ENCODE assay signal across 18 cellular contexts in genomic region chr1:163093579-163093978, GRCh38. TPM values are rescaled to one million over a fixed set of nuclear protein-coding genes. Genes with fewer than 3 reads are reported as not detected.
DNase-seq lines count a peak whose midpoint lies in the region; ATAC-seq and TF ChIP-seq lines count a peak whose summit lies in the region.
"Had no signal": no experiment of that assay in that cellular context is flagged by ENCODE, and none has a peak within 500 bp of the region (broad histone marks: within the 10 kb centered on the region; RNA-seq: fewer than 3 reads in every experiment).

No MANE protein-coding gene starts in this region.

- no peaks in the 10 kb centered on the region for H3K79me2 ChIP-seq in osteoblast (ENCODE audit: insufficient read depth, low read length)

- in situ Hi-C loops in IMR-90 (cut with MboI; ENCODE audit: low sequenced_read_pairs) = no loop called here

- POLR2A ChIA-PET in IMR-90 (lab: Charles Lee; ENCODE audit: unreplicated experiment) = no interaction called here
- POLR2A ChIA-PET in naive thymus-derived CD8-positive, alpha-beta T cell (lab: Charles Lee) = no interaction called here

- H2BK5ac ChIP-seq in IMR-90 (ENCODE audit: low read depth, low read length, poor library complexity, severe bottlenecking) = no peak overlapping the region

- H2AFZ ChIP-seq in IMR-90 (replicated peaks; ENCODE audit: low read length, poor library complexity) (peak overlapping the region; percentile 51), osteoblast (ENCODE audit: low read length) (peak overlapping the region; percentile 7)

- H2BK120ac ChIP-seq in IMR-90 (ENCODE audit: low read depth, low read length) = no peak overlapping the region

- H3K9me3 ChIP-seq in IMR-90 (ENCODE audit: control insufficient read depth, insufficient read depth, low read length) (no peaks in the 10 kb centered on the region), osteoblast (ENCODE audit: low read depth, low read length) (no peaks in the 10 kb centered on the region)
- H3K9me3 ChIP-seq: BLaER1 treated with 17β-estradiol and CSF1 and Interleukin-3, amounts not matched to agents 10 nM and 100 nM had no signal

- BruUV-seq in IMR-90 (replicated peaks; lab: Mats Ljungman, UMichigan) = no TSS peak

- dilution Hi-C loops in IMR-90 (cut with HindIII; ENCODE audit: low sequenced_read_pairs, unreplicated experiment) = no loop called here

- intact Hi-C loops in IMR-90 (cut with micrococcal nuclease) = no loop called here

- no peak overlapping the region for H4K8ac ChIP-seq in IMR-90 (ENCODE audit: low read depth in 2 of 2, low read length in 2 of 2)

- no peak overlapping the region for H3K27ac Mint-ChIP-seq in naive thymus-derived CD8-positive, alpha-beta T cell
- H3K27ac Mint-ChIP-seq: CD4-positive, CD25-positive, alpha-beta regulatory T cell; H9 had no signal

- H3K4me1 ChIP-seq in IMR-90 (ENCODE audit: control insufficient read depth, insufficient read depth, low read length) = peaks cover 1% of the 10 kb centered on the region; the same call in 1 of the 2 replicates
- peaks cover 14% of the 10 kb centered on the region for H3K4me1 ChIP-seq in osteoblast (ENCODE audit: insufficient read depth, low read length)
- H3K4me1 ChIP-seq: BLaER1 treated with 17β-estradiol and CSF1 and Interleukin-3, amounts not matched to agents 10 nM and 100 nM had no signal

- peak overlapping the region; percentile 59; the same call in 1 of the 2 replicates for H2AK5ac ChIP-seq in IMR-90 (ENCODE audit: low read depth, low read length)

- 100% methylated on average over 1 of the region's 9 CpGs; no CpG with 5 or more reads in 1 of the 2 experiments for WGBS in IMR-90 (ENCODE audit: extremely low coverage in 2 of 2, insufficient read length in 1 of 2), 2 experiments

- no peak overlapping the region for H4K5ac ChIP-seq in IMR-90 (ENCODE audit: low read depth, low read length)

- CTCF ChIA-PET in IMR-90 (lab: Yijun Ruan, JAX) = no interaction called here

- no peak overlapping the region for H2BK15ac ChIP-seq in IMR-90 (ENCODE audit: low read depth, low read length)

- H3K9me1 ChIP-seq in IMR-90 (ENCODE audit: insufficient read depth, low read length) = no peaks in the 10 kb centered on the region

- peaks cover 2 to 59% (median 6%) of the 10 kb centered on the region in 5 donors for H3K27me3 Mint-ChIP-seq in naive thymus-derived CD8-positive, alpha-beta T cell

- no peak overlapping the region for H3K27ac ChIP-seq in IMR-90 (ENCODE audit: insufficient read depth, low read length)
- no peak overlapping the region for H3K27ac ChIP-seq in osteoblast (ENCODE audit: low read depth, low read length)
- H3K27ac ChIP-seq: BLaER1 treated with 17β-estradiol and CSF1 and Interleukin-3, amounts not matched to agents 10 nM and 100 nM had no signal

- H3K9me3 Mint-ChIP-seq in naive thymus-derived CD8-positive, alpha-beta T cell = peaks cover 0 to 4% (median 0%) of the 10 kb centered on the region in 9 donors

- H3K18ac ChIP-seq in IMR-90 (ENCODE audit: low read depth, low read length) = no peak overlapping the region

- TF ChIP-seq CTCF in IMR-90 (conservative IDR thresholded peaks at IDR 0.05; ENCODE audit: low read depth, low read length) (no peak), osteoblast (IDR thresholded peaks at IDR 0.05; ENCODE audit: extremely low read depth, low read depth, low read length) (no peak)

- no peak overlapping the region for H3K14ac ChIP-seq in IMR-90 (replicated peaks; ENCODE audit: low read depth, low read length)

- H3K9ac ChIP-seq in IMR-90 (ENCODE audit: low read depth, low read length) = no peak overlapping the region
- H3K9ac ChIP-seq: BLaER1 treated with 17β-estradiol and CSF1 and Interleukin-3, amounts not matched to agents 10 nM and 100 nM had no signal

- no peak overlapping the region for H2BK20ac ChIP-seq in IMR-90 (ENCODE audit: low read depth, low read length)

- no peaks in the 10 kb centered on the region for H3K79me1 ChIP-seq in IMR-90 (ENCODE audit: low read depth in 1 of 2, low read length in 2 of 2)

- no peak overlapping the region for H2AK9ac ChIP-seq in IMR-90 (replicated peaks; ENCODE audit: low read depth, low read length, poor library complexity)

- H4K91ac ChIP-seq in IMR-90 (ENCODE audit: insufficient read depth, low read depth, low read length) = no peak overlapping the region

- H3K56ac ChIP-seq in IMR-90 (ENCODE audit: extremely low read depth, insufficient read depth, low read length) = no peak overlapping the region

- no peak for TF ChIP-seq RAD21 in IMR-90 (IDR thresholded peaks at IDR 0.05; ENCODE audit: low read length)

- H3K4me3 Mint-ChIP-seq in naive thymus-derived CD8-positive, alpha-beta T cell = no peak overlapping the region
- H3K4me3 Mint-ChIP-seq: CD4-positive, CD25-positive, alpha-beta regulatory T cell; H9 had no signal

- H3K36me3 ChIP-seq in IMR-90 (ENCODE audit: control insufficient read depth, insufficient read depth, low read length) (no peaks in the 10 kb centered on the region), osteoblast (ENCODE audit: insufficient read depth, low read length) (no peaks in the 10 kb centered on the region)
- H3K36me3 ChIP-seq: BLaER1 treated with 17β-estradiol and CSF1 and Interleukin-3, amounts not matched to agents 10 nM and 100 nM had no signal

- no peaks in the 10 kb centered on the region for H3K36me3 Mint-ChIP-seq in naive thymus-derived CD8-positive, alpha-beta T cell
- H3K36me3 Mint-ChIP-seq: CD4-positive, CD25-positive, alpha-beta regulatory T cell had no signal

- ATAC-seq in IMR-90 (ENCODE audit: low read depth) = no peak
- no peak for ATAC-seq in GM18505 (IDR thresholded peaks at IDR 0.05; ENCODE audit: unreplicated experiment)
- ATAC-seq in HG03045 (IDR thresholded peaks at IDR 0.05; ENCODE audit: unreplicated experiment) = no peak
- ATAC-seq in naive thymus-derived CD8-positive, alpha-beta T cell = no peak
- ATAC-seq: HepG2 had no signal

- no peak overlapping the region for H3K4me2 ChIP-seq in IMR-90 (ENCODE audit: low read depth, low read length)
- H3K4me2 ChIP-seq in osteoblast (ENCODE audit: insufficient read depth, low read length) = no peak overlapping the region
- H3K4me2 ChIP-seq: BLaER1 treated with 17β-estradiol and CSF1 and Interleukin-3, amounts not matched to agents 10 nM and 100 nM had no signal

- H3K23ac ChIP-seq in IMR-90 (ENCODE audit: low read depth, low read length) = no peak overlapping the region

- no peaks in the 10 kb centered on the region for H4K20me1 ChIP-seq in IMR-90 (ENCODE audit: insufficient read depth, low read length)
- H4K20me1 ChIP-seq in osteoblast (ENCODE audit: insufficient read depth, low read length) = no peaks in the 10 kb centered on the region
- H4K20me1 ChIP-seq: BLaER1 treated with 17β-estradiol and CSF1 and Interleukin-3, amounts not matched to agents 10 nM and 100 nM had no signal

- no peaks in the 10 kb centered on the region for H3K4me1 Mint-ChIP-seq in naive thymus-derived CD8-positive, alpha-beta T cell
- H3K4me1 Mint-ChIP-seq: CD4-positive, CD25-positive, alpha-beta regulatory T cell; H9 had no signal

- H3K27me3 ChIP-seq in IMR-90 (ENCODE audit: control insufficient read depth, insufficient read depth, low read length) (no peaks in the 10 kb centered on the region), osteoblast (ENCODE audit: insufficient read depth, low read length) (no peaks in the 10 kb centered on the region)
- H3K27me3 ChIP-seq: BLaER1 treated with 17β-estradiol and CSF1 and Interleukin-3, amounts not matched to agents 10 nM and 100 nM had no signal

- H3K4ac ChIP-seq in IMR-90 (ENCODE audit: low read depth, low read length) = no peak overlapping the region

- TF ChIP-seq POLR2A in IMR-90 (IDR thresholded peaks at IDR 0.05; ENCODE audit: low read depth, low read length) (no peak), GM18505 (IDR thresholded peaks at IDR 0.05; ENCODE audit: borderline replicate concordance, extremely low read depth, insufficient read depth, insufficient read length) (no peak)

- DNase-seq in DMS 273 (lab: John Stamatoyannopoulos, UW; ENCODE audit: unreplicated experiment) = peak; percentile 85
- DNase-seq in IMR-90 = no peak
- DNase-seq in cerebellum (ENCODE audit: low spot score) = peak; percentile 7
- no peak for DNase-seq in osteoblast (ENCODE audit: insufficient read length, low spot score, missing footprints)
- DNase-seq in naive thymus-derived CD8-positive, alpha-beta T cell = no peak
- DNase-seq: 8988T; Calu3; CD4-positive, CD25-positive, alpha-beta regulatory T cell; DMS153; DMS79 treated with DMSO at 0.1 percent for 48 hours; EL; GDM1; H9; Karpas-422 had no signal

- H3K4me3 ChIP-seq in IMR-90 (ENCODE audit: insufficient read depth, low read depth, low read length) (no peak overlapping the region), osteoblast (ENCODE audit: insufficient read depth, low read length) (no peak overlapping the region)
- H3K4me3 ChIP-seq: BLaER1 treated with 17β-estradiol and CSF1 and Interleukin-3, amounts not matched to agents 10 nM and 100 nM had no signal

TF ChIP-seq in IMR-90, 13 proteins besides CTCF, POLR2A, EP300 and RAD21 (continues in another document):
- TF ChIP-seq CEBPB (IDR thresholded peaks at IDR 0.05; ENCODE audit: low read depth, low read length) (no peak), MAFK (IDR thresholded peaks at IDR 0.05; ENCODE audit: low read depth, low read length) (no peak), MAZ (IDR thresholded peaks at IDR 0.05; ENCODE audit: borderline replicate concordance, low read depth, low read length) (no peak), NFE2L2 (IDR thresholded peaks at IDR 0.05; ENCODE audit: low read depth, low read length) (no peak), MXI1 (IDR thresholded peaks at IDR 0.05; ENCODE audit: borderline replicate concordance, low read depth, low read length) (no peak), SMC3 (IDR thresholded peaks at IDR 0.05; ENCODE audit: low read depth, low read length) (no peak), RFX5 (IDR thresholded peaks at IDR 0.05; ENCODE audit: low read depth, low read length) (no peak), ELK1 (IDR thresholded peaks at IDR 0.05; ENCODE audit: borderline replicate concordance, low read depth, low read length) (no peak), BHLHE40 (IDR thresholded peaks at IDR 0.05; ENCODE audit: low read depth, low read length) (no peak)

RNA-seq across cellular contexts. Expression of gene RGS4, which starts 24.4 kb away (rescaled TPM):
- total RNA-seq in IMR-90 (2012; rRNA removed) (538 and 635 TPM in 2 replicates), cerebellum (9.5 TPM), osteoblast (130 and 142 TPM in 2 replicates)
- 201 and 202 TPM in 2 replicates for polyA plus RNA-seq in IMR-90 (2012; rRNA removed)
- 33.4 and 56.3 TPM in 2 replicates for polyA plus RNA-seq in IMR-90 (2012; cell fraction: cytosol; rRNA removed)
- 19.5 and 85.3 TPM in 2 replicates for polyA plus RNA-seq in IMR-90 (2012; cell fraction: nucleus; rRNA removed; ENCODE audit: low replicate concordance)
- not detected for total RNA-seq in naive thymus-derived CD8-positive, alpha-beta T cell
- not detected for polyA plus RNA-seq in naive thymus-derived CD8-positive, alpha-beta T cell
- total RNA-seq: CD4-positive, CD25-positive, alpha-beta regulatory T cell; H9; HepG2 had no signal
- polyA plus RNA-seq: CD4-positive, CD25-positive, alpha-beta regulatory T cell; HepG2 had no signal

Comparison
In these comparisons a context has a peak if more than half of its experiments do, and no peak if none do; other contexts are left out.
1. DNase-seq: peak in DMS 273 (single experiment) and cerebellum (single experiment); none in IMR-90 (single experiment), osteoblast (single experiment) and naive thymus-derived CD8-positive, alpha-beta T cell (0 of 10).
2. RNA of gene RGS4, which starts 24.4 kb away (total RNA-seq): 538 to 635 TPM in IMR-90 and 130 to 142 TPM in osteoblast; 9.5 TPM in cerebellum (single experiment) and not detected in naive thymus-derived CD8-positive, alpha-beta T cell; every median in the first group is over 10 times any median in the second.